8 cellular contexts compared by ENCODE assay signal in genomic region chr3:160402249-160403027, GRCh38. TPM values are rescaled to one million over a fixed set of nuclear protein-coding genes. Genes with fewer than 3 reads are reported as not detected.
A peak's percentile ranks its signal among the peaks of the same experiment; 100 is the strongest.
DNase-seq lines count a peak whose midpoint lies in the region; ATAC-seq, FAIRE-seq and TF ChIP-seq lines count a peak whose summit lies in the region.

No MANE protein-coding gene starts in this region.

- WGBS in SK-N-SH (ENCODE audit: low lambda C conversion rate): 5% methylated on average over 11 of the region's 11 CpGs
- 9 to 16% (median 11%) methylated on average over 11 of the region's 11 CpGs for WGBS in small intestine, 3 donors

- H3K4me2 ChIP-seq in SK-N-SH: peak overlapping the region; percentile 85

- no peak for ATAC-seq in SK-N-SH treated with all-trans-retinoic acid at 6 μM for 48 hours
- ATAC-seq in GM21360 (IDR thresholded peaks at IDR 0.05; ENCODE audit: unreplicated experiment): no peak

- H3K4me3 ChIP-seq in SK-N-SH (ENCODE audit: low read depth in 2 of 2, low read length in 1 of 2) (peak overlapping the region; percentile 79 to 96), SJCRH30 (peak overlapping the region; percentile 89), fibroblast of pulmonary artery (replicated peaks; ENCODE audit: low read depth, low read length) (peak overlapping the region; percentile 96), small intestine (ENCODE audit: low read depth in 1 of 2, low read length in 2 of 2) (no peak overlapping the region)

- POLR2A ChIA-PET in SK-N-SH (lab: Yijun Ruan, JAX): interaction anchor here (1.4 kb wide), 1 partner anchor 10 kb away, joined by 3 read pairs; no protein-coding TSS in a partner anchor

- peaks cover 6 to 11% of the 10 kb centered on the region in 2 experiments; a peak in 3 of 4 replicates for H3K4me1 ChIP-seq in SK-N-SH (ENCODE audit: control insufficient read depth in 1 of 2, insufficient read depth in 2 of 2, low read depth in 1 of 2, low read length in 1 of 2)
- peaks cover 6% of the 10 kb centered on the region; the same call in 1 of the 2 replicates for H3K4me1 ChIP-seq in SJCRH30
- no peaks in the 10 kb centered on the region for H3K4me1 ChIP-seq in small intestine (ENCODE audit: control insufficient read depth in 2 of 2, insufficient read depth in 1 of 2, low read depth in 1 of 2, low read length in 1 of 2)

- H3K36me3 ChIP-seq in SK-N-SH (replicated peaks in 1 of 2; ENCODE audit: control insufficient read depth in 1 of 2, insufficient read depth in 2 of 2, low read length in 1 of 2) (peaks cover 30 to 35% of the 10 kb centered on the region in 2 experiments), SJCRH30 (peaks cover 69% of the 10 kb centered on the region), small intestine (ENCODE audit: control insufficient read depth in 2 of 2, insufficient read depth in 2 of 2, low read length in 2 of 2) (no peaks in the 10 kb centered on the region)

- H4K20me1 ChIP-seq in SK-N-SH (ENCODE audit: insufficient read depth): peaks cover 24% of the 10 kb centered on the region; the same call in 1 of the 2 replicates

- CTCF ChIA-PET in SK-N-SH (lab: Yijun Ruan, JAX): interaction anchor here (1.0 to 1.6 kb wide), 4 partner anchors 11 to 239 kb away, joined by 5 to 9 read pairs (median 7); no protein-coding TSS in a partner anchor

- DNase-seq in SK-N-SH (no peak), SJCRH30 (no peak), fibroblast of pulmonary artery (ENCODE audit: low read depth) (peak; percentile 29), small intestine (peak; percentile 2), SHP77 (lab: John Stamatoyannopoulos, UW) (no peak)
- no peak for DNase-seq in stimulated activated CD4-positive, alpha-beta T cell treated with anti-CD3 and anti-CD28 coated beads, Interleukin-12 subunit alpha, Interleukin-12 subunit beta, amount 100 ng/mL, for 4 hours

- H3K27me3 ChIP-seq in SK-N-SH (ENCODE audit: insufficient read depth): no peaks in the 10 kb centered on the region
- H3K27me3 ChIP-seq in SJCRH30: no peaks in the 10 kb centered on the region
- H3K27me3 ChIP-seq in small intestine (ENCODE audit: control insufficient read depth in 2 of 2, insufficient read depth in 2 of 2, low read length in 2 of 2): no peaks in the 10 kb centered on the region

- no peak for TF ChIP-seq EP300 in SK-N-SH (IDR thresholded peaks at IDR 0.05; ENCODE audit: borderline replicate concordance in 1 of 2, low read depth in 1 of 2, low read length in 1 of 2)

- TF ChIP-seq CTCF in SK-N-SH (IDR thresholded peaks at IDR 0.05) (no peak), fibroblast of pulmonary artery (IDR thresholded peaks at IDR 0.05; ENCODE audit: low read length, missing control alignments) (no peak)

- H3K9me3 ChIP-seq in SK-N-SH (no peaks in the 10 kb centered on the region), SJCRH30 (replicated peaks) (no peaks in the 10 kb centered on the region), small intestine (ENCODE audit: control insufficient read depth, low read depth) (no peaks in the 10 kb centered on the region)

- no peaks in the 10 kb centered on the region for H3K9me2 ChIP-seq in SK-N-SH

- peak overlapping the region; percentile 88 to 94 for H3K27ac ChIP-seq in SK-N-SH (ENCODE audit: low read depth in 2 of 2, low read length in 1 of 2)
- H3K27ac ChIP-seq in SJCRH30: no peak overlapping the region
- H3K27ac ChIP-seq in small intestine (ENCODE audit: low read depth in 1 of 2, low read length in 1 of 2): no peak overlapping the region

- H3F3A ChIP-seq in SK-N-SH (replicated peaks; ENCODE audit: insufficient read depth): peaks cover 11% of the 10 kb centered on the region

- no peak overlapping the region for H2AFZ ChIP-seq in SK-N-SH (ENCODE audit: low read depth)

- H3K9ac ChIP-seq in SK-N-SH: peak overlapping the region; percentile 99

- no peak for TF ChIP-seq RAD21 in SK-N-SH (IDR thresholded peaks at IDR 0.05; ENCODE audit: low read length)

- FAIRE-seq in small intestine (lab: Jason Lieb, UNC): no peak

- H3K79me2 ChIP-seq in SK-N-SH (ENCODE audit: insufficient read depth): peaks cover 95% of the 10 kb centered on the region

TF ChIP-seq in SK-N-SH, 30 proteins besides CTCF, POLR2A, EP300 and RAD21 (continues in another document):
- no peak for TF ChIP-seq FOSL2 (IDR thresholded peaks at IDR 0.05; ENCODE audit: borderline replicate concordance, low read depth)
- TF ChIP-seq TCF12 (IDR thresholded peaks at IDR 0.05): no peak
- no peak for TF ChIP-seq RCOR1 (IDR thresholded peaks at IDR 0.05; ENCODE audit: low read length)
- TF ChIP-seq REST (IDR thresholded peaks at IDR 0.05; ENCODE audit: low read depth, low read length): no peak
- no peak for TF ChIP-seq FOXJ3 (CRISPR knock-in tag; IDR thresholded peaks at IDR 0.05)
- no peak for TF ChIP-seq TAF1 (IDR thresholded peaks at IDR 0.05; ENCODE audit: borderline replicate concordance, low read depth, low read length)
- TF ChIP-seq GABPA (IDR thresholded peaks at IDR 0.05; ENCODE audit: low read depth): no peak

TF ChIP-seq in SK-N-SH treated with all-trans-retinoic acid at 6 μM for 48 hours, 23 proteins besides CTCF, POLR2A, EP300 and RAD21:
- TF ChIP-seq GLIS3 (CRISPR knock-in tag; IDR thresholded peaks at IDR 0.05) (no peak), ZFP30 (CRISPR knock-in tag; IDR thresholded peaks at IDR 0.05) (no peak), ZNF565 (CRISPR knock-in tag; conservative IDR thresholded peaks at IDR 0.05; ENCODE audit: low read depth) (no peak), CSDC2 (CRISPR knock-in tag; IDR thresholded peaks at IDR 0.05) (no peak), SNAI2 (CRISPR knock-in tag; IDR thresholded peaks at IDR 0.05) (no peak), ARNTL (CRISPR knock-in tag; IDR thresholded peaks at IDR 0.05; ENCODE audit: borderline replicate concordance, low read depth) (no peak), TOX (CRISPR knock-in tag; IDR thresholded peaks at IDR 0.05; ENCODE audit: borderline replicate concordance) (no peak), TSHZ2 (CRISPR knock-in tag; IDR thresholded peaks at IDR 0.05) (no peak), CREB5 (CRISPR knock-in tag; IDR thresholded peaks at IDR 0.05; ENCODE audit: low read depth) (no peak), OSR1 (CRISPR knock-in tag; IDR thresholded peaks at IDR 0.05) (no peak), PPARA (CRISPR knock-in tag; IDR thresholded peaks at IDR 0.05; ENCODE audit: borderline replicate concordance) (no peak), ZNF70 (CRISPR knock-in tag; IDR thresholded peaks at IDR 0.05) (no peak)

RNA-seq across cellular contexts. Expression of gene SMC4, which starts 3.0 kb away (rescaled TPM):
- polyA plus RNA-seq in SK-N-SH (2012; rRNA removed) (18.8 and 26.1 TPM in 2 replicates), small intestine (10 to 100 TPM; 17.0 to 31.7 (median 19.7) TPM)
- polyA plus RNA-seq in SK-N-SH (2012; cell fraction: cytosol; rRNA removed): 24.9 and 28.6 TPM in 2 replicates
- 30.2 and 48.3 TPM in 2 replicates for polyA plus RNA-seq in SK-N-SH (2012; cell fraction: nucleus; rRNA removed)
- total RNA-seq in SJCRH30 (2014; rRNA removed; shearing (Covaris generic)): 275 and 316 TPM in 2 replicates

RNA-seq across cellular contexts. Expression of gene IFT80, which starts 3.4 kb away (rescaled TPM):
- polyA plus RNA-seq in SK-N-SH (2012; rRNA removed): 10.5 and 17.4 TPM in 2 replicates
- 15.9 and 19.4 TPM in 2 replicates for polyA plus RNA-seq in SK-N-SH (2012; cell fraction: cytosol; rRNA removed)
- polyA plus RNA-seq in SK-N-SH (2012; cell fraction: nucleus; rRNA removed): 12.5 and 34.3 TPM in 2 replicates
- 25.4 and 30.4 TPM in 2 replicates for total RNA-seq in SJCRH30 (2014; rRNA removed; shearing (Covaris generic))
- polyA plus RNA-seq in small intestine: 1 to 10 TPM; 3.8 to 7.7 (median 4.9) TPM

RNA-seq across cellular contexts. Expression of gene TRIM59, which starts 47.1 kb away (rescaled TPM):
- polyA plus RNA-seq in SK-N-SH (2012; rRNA removed) (4.1 and 5.3 TPM in 2 replicates), small intestine (1 to 10 TPM in 1 of 3 donors, under 1 TPM in 2; 0.54 to 5.7 (median 0.67) TPM)
- polyA plus RNA-seq in SK-N-SH (2012; cell fraction: cytosol; rRNA removed): 5.1 and 6.1 TPM in 2 replicates
- polyA plus RNA-seq in SK-N-SH (2012; cell fraction: nucleus; rRNA removed): 4.1 and 6.0 TPM in 2 replicates
- 39.1 and 39.9 TPM in 2 replicates for total RNA-seq in SJCRH30 (2014; rRNA removed; shearing (Covaris generic))

Comparison
In these comparisons a context has a peak if more than half of its experiments do, and no peak if none do; other contexts are left out.
1. DNase-seq: peak in fibroblast of pulmonary artery (single experiment) and small intestine (single experiment); none in SK-N-SH (single experiment), SJCRH30 (0 of 2), SHP77 (0 of 2) and stimulated activated CD4-positive, alpha-beta T cell treated with anti-CD3 and anti-CD28 coated beads, Interleukin-12 subunit alpha, Interleukin-12 subunit beta, amount 100 ng/mL, for 4 hours (single experiment).
2. H3K27ac ChIP-seq: peak in SK-N-SH (2 of 2); none in SJCRH30 (single experiment) and small intestine (0 of 2).
3. H3K4me3 ChIP-seq: peak in SK-N-SH (2 of 2), SJCRH30 (single experiment) and fibroblast of pulmonary artery (single experiment); none in small intestine (0 of 2).